ENCODE assay signal across 24 cellular contexts in the genomic region with DNA sequence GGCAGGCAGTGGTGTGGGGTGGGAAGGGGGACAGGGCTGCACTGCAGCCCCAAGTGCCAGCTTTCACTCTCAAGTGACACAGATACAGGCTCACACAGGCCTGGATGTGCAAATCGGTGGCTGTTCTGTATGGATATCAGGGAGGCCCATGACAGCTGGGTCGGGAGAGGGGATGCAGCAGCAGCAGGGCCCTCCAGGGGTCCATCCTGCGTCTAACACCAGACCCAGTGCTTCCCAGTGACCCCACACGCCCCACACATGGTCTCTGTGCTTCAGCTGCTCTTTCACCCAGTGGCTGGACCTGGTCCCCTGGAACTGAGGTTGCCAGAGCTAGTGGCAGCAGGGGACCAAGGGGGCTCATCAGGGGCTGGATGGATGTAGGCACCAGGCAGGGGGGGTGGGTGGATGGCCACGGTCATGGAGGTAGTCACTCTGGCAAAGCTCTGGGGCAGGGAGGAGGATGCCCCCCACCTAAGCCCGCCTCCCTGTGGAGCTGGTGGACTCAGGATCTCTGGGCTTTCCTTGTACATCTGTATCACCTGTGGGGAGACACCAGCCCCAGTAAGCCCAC. TPM values are rescaled to one million over a fixed set of nuclear protein-coding genes. Genes with fewer than 3 reads are reported as not detected.
DNase-seq lines count a peak whose midpoint lies in the region; ATAC-seq, FAIRE-seq and TF ChIP-seq lines count a peak whose summit lies in the region.
"Had no signal": no experiment of that assay in that cellular context is flagged by ENCODE, and none has a peak within 500 bp of the region (broad histone marks: within the 10 kb centered on the region; RNA-seq: fewer than 3 reads in every experiment).

No MANE protein-coding gene starts in this region.

- BruUV-seq in OCI-LY7 (replicated peaks; lab: Mats Ljungman, UMichigan): no TSS peak

- no peaks in the 10 kb centered on the region for H3K36me3 ChIP-seq in NT2/D1 (ENCODE audit: insufficient read depth, insufficient read length, low read length)
- H3K36me3 ChIP-seq in kidney (ENCODE audit: control insufficient read depth in 1 of 2, insufficient read depth in 2 of 2, low read length in 2 of 2): no peaks in the 10 kb centered on the region
- H3K36me3 ChIP-seq in spleen: no peaks in the 10 kb centered on the region
- no peaks in the 10 kb centered on the region for H3K36me3 ChIP-seq in OCI-LY7 (ENCODE audit: insufficient read depth, low read length)
- H3K36me3 ChIP-seq in lower lobe of right lung: no peaks in the 10 kb centered on the region

- H2AFZ ChIP-seq in OCI-LY7 (ENCODE audit: low read length): no peak overlapping the region
- H2AFZ ChIP-seq: GM23338 had no signal

- peak overlapping the region; percentile 24 for H3K9ac ChIP-seq in NT2/D1 (ENCODE audit: insufficient read length, low read depth)
- no peak overlapping the region for H3K9ac ChIP-seq in kidney (ENCODE audit: low read length in 2 of 2)

- H3K27ac ChIP-seq in A549 (0 out of 6 replicates have a peak overlapping the region, but pooled peaks of 1 of the 2 experiments have one; percentile 13), kidney (ENCODE audit: low read depth in 2 of 2, low read length in 2 of 2) (no peak overlapping the region), spleen (no peak overlapping the region), OCI-LY7 (ENCODE audit: low read depth, low read length, poor library complexity, severe bottlenecking) (no peak overlapping the region), lower lobe of right lung (no peak overlapping the region)

- H3K4me2 ChIP-seq in A549 (no peak overlapping the region), OCI-LY7 (ENCODE audit: low read length) (no peak overlapping the region)
- H3K4me2 ChIP-seq: GM23338 had no signal

- H3K79me2 ChIP-seq in OCI-LY7 (ENCODE audit: insufficient read depth, low read depth, low read length): no peaks in the 10 kb centered on the region

- CTCF ChIA-PET in A549 (lab: Yijun Ruan, JAX) (interaction anchor here (0.7 to 4.5 kb wide), 5 partner anchors 8 to 478 kb away, joined by 3 to 23 read pairs (median 3); a partner anchor contains a TSS), OCI-LY7 (lab: Charles Lee; ENCODE audit: unreplicated experiment) (interaction anchor here (0.6 to 1.3 kb wide), 3 partner anchors 22 to 512 kb away, joined by 3 to 13 read pairs (median 7); a partner anchor contains a TSS)

- no peak for TF ChIP-seq RAD21 in A549 (conservative IDR thresholded peaks at IDR 0.05 in 1 of 2, IDR thresholded peaks at IDR 0.05 in 1 of 2)

- H3K9me2 ChIP-seq in OCI-LY7 (ENCODE audit: insufficient read depth, low read length): no peaks in the 10 kb centered on the region

- TF ChIP-seq POLR2A in A549 (IDR thresholded peaks at IDR 0.05; ENCODE audit: low read length): no peak
- no peak for TF ChIP-seq POLR2A in spleen (IDR thresholded peaks at IDR 0.05)

- no peaks in the 10 kb centered on the region for H4K20me1 ChIP-seq in OCI-LY7 (ENCODE audit: insufficient read depth, low read length)

- intact Hi-C loops in kidney (cut with DNase I) (no loop called here), spleen (cut with DNase I; ENCODE audit: low total_unique reads) (loop anchor here (5.0 kb wide), 1 partner anchor 35 kb away; a partner anchor contains a TSS), OCI-LY7 (cut with micrococcal nuclease; ENCODE audit: unreplicated experiment) (no loop called here), lower lobe of right lung (cut with DNase I) (no loop called here)

- WGBS in A549 (ENCODE audit: missing lambda C conversion rate): 85% methylated on average over 5 of the region's 6 CpGs
- 80 to 97% (median 90%) methylated on average over 2 to 6 of the region's 6 CpGs for WGBS in spleen, 5 donors

- TF ChIP-seq CTCF in A549 (IDR thresholded peaks at IDR 0.05): no peak
- no peak for TF ChIP-seq CTCF in kidney (IDR thresholded peaks at IDR 0.05; ENCODE audit: borderline replicate concordance, extremely low read depth, insufficient read depth)
- no peak for TF ChIP-seq CTCF in spleen (IDR thresholded peaks at IDR 0.05 in 8 of 11, conservative IDR thresholded peaks at IDR 0.05 in 3 of 11)
- TF ChIP-seq CTCF in OCI-LY7 (conservative IDR thresholded peaks at IDR 0.05; ENCODE audit: low read length): no peak
- no peak for TF ChIP-seq CTCF in lower lobe of right lung (IDR thresholded peaks at IDR 0.05)

- ATAC-seq in A549 (no peak), lower lobe of right lung (no peak)
- ATAC-seq: GM23338 had no signal

- no peaks in the 10 kb centered on the region for H3K9me3 ChIP-seq in A549
- H3K9me3 ChIP-seq in NT2/D1 (ENCODE audit: insufficient read depth, low read length): no peaks in the 10 kb centered on the region
- H3K9me3 ChIP-seq in kidney (ENCODE audit: control insufficient read depth in 1 of 2, low read length in 2 of 2): no peaks in the 10 kb centered on the region
- H3K9me3 ChIP-seq in spleen: no peaks in the 10 kb centered on the region
- no peaks in the 10 kb centered on the region for H3K9me3 ChIP-seq in OCI-LY7 (ENCODE audit: low read length)
- no peaks in the 10 kb centered on the region for H3K9me3 ChIP-seq in lower lobe of right lung

- H3K4me1 ChIP-seq in A549: peaks cover 3% of the 10 kb centered on the region; the same call in 1 of the 3 replicates
- peaks cover 16% of the 10 kb centered on the region for H3K4me1 ChIP-seq in NT2/D1 (ENCODE audit: insufficient read depth, insufficient read length)
- H3K4me1 ChIP-seq in kidney (ENCODE audit: control insufficient read depth in 1 of 2, insufficient read depth in 1 of 2, low read depth in 1 of 2, low read length in 2 of 2): peaks cover 0 to 12% of the 10 kb centered on the region in 2 donors
- H3K4me1 ChIP-seq in spleen: peaks cover 8 to 48% (median 37%) of the 10 kb centered on the region in 6 donors
- H3K4me1 ChIP-seq in OCI-LY7 (ENCODE audit: insufficient read depth, low read length, poor library complexity, severe bottlenecking): peaks cover 31% of the 10 kb centered on the region
- peaks cover 26% of the 10 kb centered on the region for H3K4me1 ChIP-seq in lower lobe of right lung

- FAIRE-seq in A549 (lab: Jason Lieb, UNC): no peak
- FAIRE-seq in kidney (lab: Jason Lieb, UNC): no peak
- FAIRE-seq: G401.6, GM12891, GM18507 had no signal

- POLR2A ChIA-PET in A549 (lab: Yijun Ruan, JAX) (interaction anchor here (1.7 to 2.3 kb wide), 2 partner anchors 22 to 92 kb away, joined by 6 read pairs; a partner anchor contains a TSS), OCI-LY7 (lab: Charles Lee) (interaction anchor here (0.6 to 6.7 kb wide), 7 partner anchors 13 to 792 kb away, joined by 3 to 83 read pairs (median 4); a partner anchor contains a TSS)

- H3K4me3 ChIP-seq in A549 (no peak overlapping the region), NT2/D1 (ENCODE audit: insufficient read length, low read depth) (no peak overlapping the region), kidney (ENCODE audit: low read length in 2 of 2) (no peak overlapping the region), spleen (no peak overlapping the region), OCI-LY7 (ENCODE audit: low read depth, low read length, poor library complexity, severe bottlenecking) (no peak overlapping the region), lower lobe of right lung (no peak overlapping the region)
- H3K4me3 ChIP-seq: GM23338 had no signal

- TF ChIP-seq EP300 in A549 (IDR thresholded peaks at IDR 0.05): no peak

- H3K27me3 ChIP-seq in NT2/D1 (ENCODE audit: insufficient read depth, insufficient read length): no peaks in the 10 kb centered on the region
- H3K27me3 ChIP-seq in spleen (replicated peaks in 1 of 7): no peaks in the 10 kb centered on the region
- no peaks in the 10 kb centered on the region for H3K27me3 ChIP-seq in lower lobe of right lung (ENCODE audit: low read depth)

- DNase-seq in A549 (ENCODE audit: low read depth in 1 of 2, low spot score in 1 of 2): no peak
- no peak for DNase-seq in NT2/D1 (ENCODE audit: low read depth, low spot score)
- DNase-seq in kidney: peak; percentile 65
- DNase-seq in spleen: peak; percentile 74
- DNase-seq in GM03348 (ENCODE audit: low spot score): no peak
- DNase-seq in OCI-LY7 (ENCODE audit: low spot score): no peak
- no peak for DNase-seq in HT-29 (ENCODE audit: low spot score)
- DNase-seq in lower lobe of right lung: no peak
- DNase-seq: C1 segment of cervical spinal cord, DND-41, Kasumi-1, MM.1S, NCI-H1092 treated with DMSO at 0.1 percent for 48 hours, NCI-H2107, NCI-H2227 treated with DMSO at 0.1 percent for 48 hours, NCI-H526, OCI-M1, SIG-M5 had no signal

RNA-seq across cellular contexts. Expression of a gene that starts 13.9 kb away (rescaled TPM):
- polyA plus RNA-seq in A549 (2011; rRNA removed) (4.2 and 4.7 TPM in 2 replicates), A549 (2017; fragmentation: RNase III; extraction: RNeasy Plus Mini Kit Qiagen cat#74134 plus additional on column Dnase treatment) (4.5 to 8.9 TPM (median 7.4 TPM) in 3 replicates), kidney (ENCODE audit: insufficient read depth, low read depth, low replicate concordance) (3.2 TPM), spleen (1 to 10 TPM in 2 of 3 donors, under 1 TPM in 1; 0.73 to 5.5 (median 1.1) TPM)
- 3.9 and 4.5 TPM in 2 replicates for polyA plus RNA-seq in A549 (2012; cell fraction: cytosol; rRNA removed)
- 28.1 and 33.9 TPM in 2 replicates for polyA plus RNA-seq in A549 (2012; cell fraction: nucleus; rRNA removed)
- 3.5 and 4.6 TPM in 2 replicates for polyA minus RNA-seq in A549 (2011; rRNA and poly(A)+ RNA removed)
- total RNA-seq in kidney (16.5 TPM), spleen (10 to 100 TPM in 1 of 7 donors, 1 to 10 TPM in 6; 2.8 to 11.9 (median 7.3) TPM), OCI-LY7 (2022) (2.0 and 2.7 TPM in 2 replicates), lower lobe of right lung (8.7 TPM)
- total RNA-seq in OCI-LY7 (2014; rRNA removed; shearing (Covaris generic)): 0.21 and 0.44 TPM in 2 replicates
- 16.4 and 18.0 TPM in 2 replicates for total RNA-seq in HT-29 (2014; rRNA removed; shearing (Covaris generic))

RNA-seq across cellular contexts. Expression of a gene that starts 15.1 kb away (rescaled TPM):
- 0.21 TPM in 1 of 2 replicates, not detected in the other for polyA plus RNA-seq in A549 (2011; rRNA removed)
- polyA plus RNA-seq in A549 (2012; cell fraction: cytosol; rRNA removed): 0.48 and 0.92 TPM in 2 replicates
- polyA plus RNA-seq in A549 (2012; cell fraction: nucleus; rRNA removed): 0.70 and 0.84 TPM in 2 replicates
- polyA plus RNA-seq in A549 (2017; fragmentation: RNase III; extraction: RNeasy Plus Mini Kit Qiagen cat#74134 plus additional on column Dnase treatment): 0.12 to 0.18 TPM in 2 of 3 replicates, not detected in the other
- not detected in 2 replicates for polyA minus RNA-seq in A549 (2011; rRNA and poly(A)+ RNA removed)
- total RNA-seq in kidney: 1.2 TPM
- polyA plus RNA-seq in kidney (ENCODE audit: insufficient read depth, low read depth, low replicate concordance): not detected
- 1 to 10 TPM in 2 of 7 donors, under 1 TPM in 2, not detected in 3; 0.82 to 2.1 (median 1.1) TPM for total RNA-seq in spleen
- polyA plus RNA-seq in spleen: under 1 TPM; 0.15 to 0.58 (median 0.22) TPM
- 1.5 TPM in 1 of 2 replicates, not detected in the other for total RNA-seq in OCI-LY7 (2014; rRNA removed; shearing (Covaris generic))
- total RNA-seq in OCI-LY7 (2022): not detected in 2 replicates
- 3.4 and 10.4 TPM in 2 replicates for total RNA-seq in HT-29 (2014; rRNA removed; shearing (Covaris generic))
- total RNA-seq in lower lobe of right lung: 5.2 TPM
- polyA plus RNA-seq: GM23338 had no signal

RNA-seq across cellular contexts. Expression of a gene that starts 20.8 kb away (rescaled TPM):
- polyA plus RNA-seq in A549 (2011; rRNA removed): 0.14 and 0.25 TPM in 2 replicates
- 0.29 and 0.36 TPM in 2 replicates for polyA plus RNA-seq in A549 (2012; cell fraction: cytosol; rRNA removed)
- polyA plus RNA-seq in A549 (2012; cell fraction: nucleus; rRNA removed): 2.8 and 2.9 TPM in 2 replicates
- 0.22 to 0.32 TPM (median 0.25 TPM) in 3 replicates for polyA plus RNA-seq in A549 (2017; fragmentation: RNase III; extraction: RNeasy Plus Mini Kit Qiagen cat#74134 plus additional on column Dnase treatment)
- polyA minus RNA-seq in A549 (2011; rRNA and poly(A)+ RNA removed): 0.08 and 0.63 TPM in 2 replicates
- 1.2 TPM for total RNA-seq in kidney
- 0.24 TPM for polyA plus RNA-seq in kidney (ENCODE audit: insufficient read depth, low read depth, low replicate concordance)
- total RNA-seq in spleen: 1 to 10 TPM; 1.0 to 1.5 (median 1.2) TPM
- polyA plus RNA-seq in spleen: 1 to 10 TPM in 2 of 3 donors, under 1 TPM in 1; 0.56 to 1.6 (median 1.3) TPM
- 0.39 and 0.60 TPM in 2 replicates for total RNA-seq in OCI-LY7 (2014; rRNA removed; shearing (Covaris generic))
- 0.68 and 1.0 TPM in 2 replicates for total RNA-seq in OCI-LY7 (2022)
- 0.16 and 0.18 TPM in 2 replicates for total RNA-seq in HT-29 (2014; rRNA removed; shearing (Covaris generic))
- total RNA-seq in lower lobe of right lung: 1.0 TPM

RNA-seq across cellular contexts. Expression of a gene that starts 22.0 kb away (rescaled TPM):
- polyA plus RNA-seq in A549 (2011; rRNA removed) (12.6 and 16.0 TPM in 2 replicates), A549 (2017; fragmentation: RNase III; extraction: RNeasy Plus Mini Kit Qiagen cat#74134 plus additional on column Dnase treatment) (10.9 to 11.6 TPM (median 11.2 TPM) in 3 replicates), kidney (ENCODE audit: insufficient read depth, low read depth, low replicate concordance) (4.4 TPM), spleen (10 to 100 TPM; 14.7 to 24.6 (median 24.3) TPM)
- 20.0 and 21.0 TPM in 2 replicates for polyA plus RNA-seq in A549 (2012; cell fraction: cytosol; rRNA removed)
- polyA plus RNA-seq in A549 (2012; cell fraction: nucleus; rRNA removed): 109 and 111 TPM in 2 replicates
- polyA minus RNA-seq in A549 (2011; rRNA and poly(A)+ RNA removed): 19.7 and 20.1 TPM in 2 replicates
- total RNA-seq in kidney (24.3 TPM), spleen (10 to 100 TPM; 22.0 to 51.7 (median 33.1) TPM), OCI-LY7 (2022) (8.8 and 10.8 TPM in 2 replicates), lower lobe of right lung (27.7 TPM)
- total RNA-seq in OCI-LY7 (2014; rRNA removed; shearing (Covaris generic)): 8.3 and 10.1 TPM in 2 replicates
- total RNA-seq in HT-29 (2014; rRNA removed; shearing (Covaris generic)): 135 and 137 TPM in 2 replicates

RNA-seq across cellular contexts. Expression of a gene that starts 34.2 kb away (rescaled TPM):
- polyA plus RNA-seq in A549 (2011; rRNA removed) (0.04 and 0.09 TPM in 2 replicates), A549 (2017; fragmentation: RNase III; extraction: RNeasy Plus Mini Kit Qiagen cat#74134 plus additional on column Dnase treatment) (0.07 to 0.08 TPM in 2 of 3 replicates, not detected in the other), kidney (ENCODE audit: insufficient read depth, low read depth, low replicate concordance) (0.37 TPM), spleen (under 1 TPM; 0.32 to 0.89 (median 0.80) TPM)
- 0.05 TPM in 2 replicates for polyA plus RNA-seq in A549 (2012; cell fraction: cytosol; rRNA removed)
- 0.27 and 0.30 TPM in 2 replicates for polyA plus RNA-seq in A549 (2012; cell fraction: nucleus; rRNA removed)
- 0.25 TPM in 1 of 2 replicates, not detected in the other for polyA minus RNA-seq in A549 (2011; rRNA and poly(A)+ RNA removed)
- total RNA-seq in kidney (0.50 TPM), spleen (under 1 TPM in 4 of 7 donors, not detected in 3; 0.16 to 0.61 (median 0.30) TPM), OCI-LY7 (2022) (3.1 and 3.3 TPM in 2 replicates), lower lobe of right lung (1.7 TPM)
- total RNA-seq in OCI-LY7 (2014; rRNA removed; shearing (Covaris generic)): 0.44 and 0.93 TPM in 2 replicates
- total RNA-seq in HT-29 (2014; rRNA removed; shearing (Covaris generic)): 0.31 and 0.33 TPM in 2 replicates
- total RNA-seq: A673, RPMI7951 had no signal

Comparison
In these comparisons a context has a peak if more than half of its experiments do, and no peak if none do; other contexts are left out.
1. DNase-seq: peak in kidney (single experiment) and spleen (single experiment); none in A549 (0 of 2), NT2/D1 (single experiment), GM03348 (single experiment), OCI-LY7 (single experiment), HT-29 (single experiment) and lower lobe of right lung (single experiment).